Comparison of ENCODE assay signal across 1 cellular context in genomic region chr18:49788327-49788908, GRCh38.
TF ChIP-seq lines count a peak whose summit lies in the region.

No MANE protein-coding gene starts in this region.

TF ChIP-seq in IMR-90, 13 proteins besides CTCF, POLR2A, EP300 and RAD21:
- TF ChIP-seq NFE2L2 (IDR thresholded peaks at IDR 0.05; ENCODE audit: low read depth, low read length) (no peak), RFX5 (IDR thresholded peaks at IDR 0.05; ENCODE audit: low read depth, low read length) (no peak), CHD1 (IDR thresholded peaks at IDR 0.05; ENCODE audit: low read depth, low read length) (no peak), MXI1 (IDR thresholded peaks at IDR 0.05; ENCODE audit: borderline replicate concordance, low read depth, low read length) (no peak), MAFK (IDR thresholded peaks at IDR 0.05; ENCODE audit: low read depth, low read length) (no peak), ELK1 (IDR thresholded peaks at IDR 0.05; ENCODE audit: borderline replicate concordance, low read depth, low read length) (no peak), FOS (IDR thresholded peaks at IDR 0.05; ENCODE audit: low read depth, low read length) (no peak), SMC3 (IDR thresholded peaks at IDR 0.05; ENCODE audit: low read depth, low read length) (no peak), MAZ (IDR thresholded peaks at IDR 0.05; ENCODE audit: borderline replicate concordance, low read depth, low read length) (no peak), CEBPB (IDR thresholded peaks at IDR 0.05; ENCODE audit: low read depth, low read length) (no peak)
- TF ChIP-seq, protein P1, sequence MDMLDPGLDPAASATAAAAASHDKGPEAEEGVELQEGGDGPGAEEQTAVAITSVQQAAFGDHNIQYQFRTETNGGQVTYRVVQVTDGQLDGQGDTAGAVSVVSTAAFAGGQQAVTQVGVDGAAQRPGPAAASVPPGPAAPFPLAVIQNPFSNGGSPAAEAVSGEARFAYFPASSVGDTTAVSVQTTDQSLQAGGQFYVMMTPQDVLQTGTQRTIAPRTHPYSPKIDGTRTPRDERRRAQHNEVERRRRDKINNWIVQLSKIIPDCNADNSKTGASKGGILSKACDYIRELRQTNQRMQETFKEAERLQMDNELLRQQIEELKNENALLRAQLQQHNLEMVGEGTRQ (IDR thresholded peaks at IDR 0.05; ENCODE audit: low read depth, low read length) = no peak
